In genomic region chr11:27233654-27234042, GRCh38 we compare ENCODE assay signal across 9 cellular contexts.
DNase-seq lines count a peak whose midpoint lies in the region; ATAC-seq and TF ChIP-seq lines count a peak whose summit lies in the region.
"Had no signal": no experiment of that assay in that cellular context is flagged by ENCODE, and none has a peak within 500 bp of the region (broad histone marks: within the 10 kb centered on the region; RNA-seq: fewer than 3 reads in every experiment).

No MANE protein-coding gene starts in this region.

- H3K9ac ChIP-seq in KMS-11, result peak overlapping the region; percentile 41; the same call in 1 of the 2 replicates

- peak overlapping the region; percentile 14; the same call in 1 of the 2 replicates for H2AFZ ChIP-seq in KMS-11 (ENCODE audit: low read depth)

- peaks cover 22% of the 10 kb centered on the region for H3K4me1 ChIP-seq in KMS-11 (ENCODE audit: low read depth, poor library complexity, severe bottlenecking)

- DNase-seq in G401 (ENCODE audit: low spot score), result peak; percentile 92
- DNase-seq in left colon, result no peak
- DNase-seq in stimulated activated CD4-positive, alpha-beta T cell treated with anti-CD3 and anti-CD28 coated beads, Interleukin-2, amount 100 ng/mL, for 24 hours, result no peak
- no peak for DNase-seq in iPS-NIHi11 (ENCODE audit: low spot score)
- no peak for DNase-seq in activated T-cell treated with anti-CD3 and anti-CD28 coated beads, Interleukin-2, amount 50 U/mL, for 48 hours
- DNase-seq in activated naive CD4-positive, alpha-beta T cell (lab: John Stamatoyannopoulos, UW), result no peak
- DNase-seq: KG1 had no signal

- peak overlapping the region; percentile 43 for H3K4me2 ChIP-seq in KMS-11

- H4K20me1 ChIP-seq in KMS-11 (ENCODE audit: insufficient read depth), result no peaks in the 10 kb centered on the region

- intact Hi-C loops in left colon (cut with DNase I, micrococcal nuclease), result no loop called here

- no peak for TF ChIP-seq CTCF in KMS-11 (conservative IDR thresholded peaks at IDR 0.05; ENCODE audit: low read depth, low read length)

- H3K79me2 ChIP-seq in KMS-11 (ENCODE audit: insufficient read depth, low read depth), result no peaks in the 10 kb centered on the region

- H3K4me3 ChIP-seq in KMS-11 (IDR thresholded peaks at IDR 0.05; ENCODE audit: insufficient read depth, low read depth, low read length), result no peak overlapping the region

- H3K27me3 ChIP-seq in KMS-11 (ENCODE audit: insufficient read depth, low read depth), result no peaks in the 10 kb centered on the region

- H3K27ac ChIP-seq in KMS-11, result peak overlapping the region; percentile 75

- ATAC-seq in GM21528 (IDR thresholded peaks at IDR 0.05; ENCODE audit: low FRiP score, unreplicated experiment), result peak; percentile 38
- ATAC-seq in left colon, result peak; percentile 31

- H3K36me3 ChIP-seq in KMS-11 (ENCODE audit: insufficient read depth), result no peaks in the 10 kb centered on the region

- in situ Hi-C loops in G401 (cut with HindIII; ENCODE audit: low sequenced_read_pairs), result no loop called here
